In the genomic region with DNA sequence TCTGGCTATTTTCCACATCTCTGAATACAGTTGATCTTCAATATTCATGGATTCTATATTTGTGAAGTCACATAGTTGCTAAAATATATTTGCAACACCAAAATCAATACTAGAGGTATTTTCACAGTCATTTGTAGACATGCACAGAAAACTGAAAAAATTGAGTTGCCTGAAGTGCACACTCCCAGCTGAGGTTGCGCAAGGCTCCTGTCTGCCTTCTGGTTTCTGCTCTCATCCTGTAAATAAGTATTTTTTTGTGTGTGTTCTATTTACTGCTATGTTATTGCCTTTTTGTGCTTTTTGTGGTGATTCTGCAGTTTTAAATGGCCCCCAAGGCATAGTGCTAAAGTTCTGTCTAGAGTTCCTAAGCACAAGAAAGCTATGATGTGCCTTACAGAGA, we compare ENCODE assay signal across 20 cellular contexts.
DNase-seq lines count a peak whose midpoint lies in the region; ATAC-seq and TF ChIP-seq lines count a peak whose summit lies in the region.
"Had no signal": no experiment of that assay in that cellular context is flagged by ENCODE, and none has a peak within 500 bp of the region (broad histone marks: within the 10 kb centered on the region; RNA-seq: fewer than 3 reads in every experiment).

No MANE protein-coding gene starts in this region.

- H3K4me3 ChIP-seq in GM23248 (no peak overlapping the region), NB4 (ENCODE audit: low read depth, low read length) (no peak overlapping the region), fibroblast of villous mesenchyme (ENCODE audit: low read depth, low read length) (no peak overlapping the region)
- H3K4me3 ChIP-seq: HAP-1 had no signal

- no peaks in the 10 kb centered on the region for H3K79me2 ChIP-seq in GM23248 (ENCODE audit: insufficient read depth)

- peaks cover 5 to 9% of the 10 kb centered on the region in 2 donors for H3K9me3 Mint-ChIP-seq in natural killer cell

- H3K4me2 ChIP-seq in GM23248 (ENCODE audit: unreplicated experiment): no peak overlapping the region

- H3K36me3 Mint-ChIP-seq in natural killer cell: no peaks in the 10 kb centered on the region
- H3K36me3 Mint-ChIP-seq: CD4-positive, alpha-beta memory T cell had no signal

- no peak overlapping the region for H3K9ac ChIP-seq in GM23248

- no peaks in the 10 kb centered on the region for H4K20me1 ChIP-seq in GM23248 (ENCODE audit: insufficient read depth)

- H3K9me2 ChIP-seq in GM23248 (ENCODE audit: insufficient read depth): no peaks in the 10 kb centered on the region

- intact Hi-C loops in natural killer cell (cut with micrococcal nuclease): no loop called here

- ATAC-seq in HG03097 (IDR thresholded peaks at IDR 0.05; ENCODE audit: low FRiP score, unreplicated experiment) (no peak), natural killer cell (no peak)

- no peak overlapping the region for H3K4me3 Mint-ChIP-seq in natural killer cell
- H3K4me3 Mint-ChIP-seq: CD4-positive, alpha-beta memory T cell had no signal

- no peak for TF ChIP-seq CTCF in NB4 (IDR thresholded peaks at IDR 0.05; ENCODE audit: low read depth, low read length)
- no peak for TF ChIP-seq CTCF in fibroblast of villous mesenchyme (IDR thresholded peaks at IDR 0.05; ENCODE audit: insufficient read depth, low read depth, low read length)
- TF ChIP-seq CTCF in natural killer cell (IDR thresholded peaks at IDR 0.05): no peak

- no peaks in the 10 kb centered on the region for H3K4me1 Mint-ChIP-seq in natural killer cell
- H3K4me1 Mint-ChIP-seq: CD4-positive, alpha-beta memory T cell had no signal

- in situ Hi-C loops in GM23248 (cut with MboI): no loop called here

- no peaks in the 10 kb centered on the region for H3K4me1 ChIP-seq in GM23248 (ENCODE audit: insufficient read depth)

- H2AFZ ChIP-seq in GM23248: no peak overlapping the region

- H3K27ac Mint-ChIP-seq in natural killer cell: no peak overlapping the region
- H3K27ac Mint-ChIP-seq: CD4-positive, alpha-beta memory T cell had no signal

- DNase-seq in GM23248 (peak; percentile 3), NB4 (ENCODE audit: low read depth) (peak; percentile 8), amniotic epithelial cell (ENCODE audit: low read depth) (peak; percentile 43), fibroblast of villous mesenchyme (ENCODE audit: low read depth) (peak; percentile 31), natural killer cell (no peak), NCI-H187 treated with DMSO at 0.1 percent for 48 hours (lab: John Stamatoyannopoulos, UW) (no peak)
- DNase-seq in activated CD4-positive, alpha-beta T cell treated with anti-CD3 and anti-CD28 coated beads, Interleukin-2, amount 50 U/mL, for 4 hours: no peak
- DNase-seq: 8988T; Calu3; CD4-positive, alpha-beta memory T cell; DMS53; NCI-H1092; NCI-H1694; NCI-H345; NCI-H526; OCI-M1; RPMI8226; SIG-M5 had no signal

- H3K27ac ChIP-seq in GM23248: no peak overlapping the region

- WGBS in GM23248 (ENCODE audit: low coverage in 1 of 2, low lambda C conversion rate in 2 of 2, missing lambda C conversion rate in 2 of 2), 2 experiments: 72 to 85% methylated on average over 1 of the region's 1 CpG

- no peaks in the 10 kb centered on the region for H3K9me3 ChIP-seq in GM23248 (ENCODE audit: low read depth)
- H3K9me3 ChIP-seq: HAP-1 had no signal

- H3K27me3 ChIP-seq in GM23248 (replicated peaks; ENCODE audit: insufficient read depth): no peaks in the 10 kb centered on the region

- H3K36me3 ChIP-seq in GM23248 (ENCODE audit: low read depth): no peaks in the 10 kb centered on the region
- H3K36me3 ChIP-seq: HAP-1 had no signal

- no peaks in the 10 kb centered on the region for H3K27me3 Mint-ChIP-seq in natural killer cell (ENCODE audit: low read depth in 2 of 2)
- H3K27me3 Mint-ChIP-seq: CD4-positive, alpha-beta memory T cell had no signal

- TF ChIP-seq POLR2A in NB4 (IDR thresholded peaks at IDR 0.05; ENCODE audit: extremely low read depth, insufficient read length): no peak

- no peaks in the 10 kb centered on the region for H3F3A ChIP-seq in GM23248 (ENCODE audit: insufficient read depth)

Comparison
In these comparisons a context has a peak if more than half of its experiments do, and no peak if none do; other contexts are left out.
1. DNase-seq: peak in GM23248 (single experiment), NB4 (single experiment), amniotic epithelial cell (single experiment) and fibroblast of villous mesenchyme (single experiment); none in activated CD4-positive, alpha-beta T cell treated with anti-CD3 and anti-CD28 coated beads, Interleukin-2, amount 50 U/mL, for 4 hours (0 of 2), natural killer cell (single experiment) and NCI-H187 treated with DMSO at 0.1 percent for 48 hours (single experiment).